32 cellular contexts compared by ENCODE assay signal in the genomic region with DNA sequence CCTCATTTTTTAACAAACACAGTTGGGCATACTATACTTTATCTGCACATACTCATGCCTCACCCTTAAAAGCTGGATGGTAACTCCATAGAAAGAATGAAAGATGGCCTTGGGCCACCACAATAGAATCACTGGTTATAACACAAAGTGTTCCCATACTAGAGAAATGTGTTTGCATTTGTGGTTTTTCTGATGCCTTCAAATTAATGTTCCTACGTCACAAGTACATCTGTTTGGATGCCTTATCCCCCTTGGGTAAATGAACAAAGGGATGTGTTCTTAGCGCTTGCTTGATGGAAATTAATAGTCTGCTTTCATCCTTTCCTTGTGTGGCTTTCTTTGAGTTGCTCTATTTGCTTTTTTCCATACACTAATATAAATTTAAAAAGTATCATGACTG.
DNase-seq lines count a peak whose midpoint lies in the region; ATAC-seq, FAIRE-seq and TF ChIP-seq lines count a peak whose summit lies in the region.
"Had no signal": no experiment of that assay in that cellular context is flagged by ENCODE, and none has a peak within 500 bp of the region (broad histone marks: within the 10 kb centered on the region; RNA-seq: fewer than 3 reads in every experiment).

No MANE protein-coding gene starts in this region.

- POLR2A ChIA-PET in naive thymus-derived CD8-positive, alpha-beta T cell (lab: Charles Lee), result no interaction called here

- H3K36me3 Mint-ChIP-seq in naive thymus-derived CD8-positive, alpha-beta T cell, result no peaks in the 10 kb centered on the region
- H3K36me3 Mint-ChIP-seq: activated naive CD8-positive, alpha-beta T cell had no signal

- intact Hi-C loops in kidney (cut with DNase I), result no loop called here

- FAIRE-seq in kidney (lab: Jason Lieb, UNC), result no peak
- FAIRE-seq: endometrium had no signal

- no peaks in the 10 kb centered on the region for H3K27me3 Mint-ChIP-seq in naive thymus-derived CD8-positive, alpha-beta T cell
- H3K27me3 Mint-ChIP-seq: activated naive CD8-positive, alpha-beta T cell; central memory CD8-positive, alpha-beta T cell; dendritic cell treated with granulocyte-macrophage colony-stimulating factor and Interleukin-4, amounts not matched to agents 40 ng/mL and 50 ng/mL, for 4 days; stimulated activated naive CD8-positive, alpha-beta T cell treated with anti-CD3 and anti-CD28 coated beads, Interleukin-15, Interleukin-2, amounts not matched to agents 100 ng/mL and 50 ng/mL, for 24 hours; T-helper 17 cell had no signal

- H3K36me3 ChIP-seq in kidney (ENCODE audit: control insufficient read depth in 1 of 2, insufficient read depth in 2 of 2, low read length in 2 of 2), result no peaks in the 10 kb centered on the region
- H3K36me3 ChIP-seq: vagina had no signal

- TF ChIP-seq CTCF in AG10803 (conservative IDR thresholded peaks at IDR 0.05; ENCODE audit: low read length), result no peak
- TF ChIP-seq CTCF in fibroblast of mammary gland (conservative IDR thresholded peaks at IDR 0.05; ENCODE audit: control insufficient read depth, insufficient read depth, low read depth, low read length), result no peak
- no peak for TF ChIP-seq CTCF in kidney (IDR thresholded peaks at IDR 0.05; ENCODE audit: borderline replicate concordance, extremely low read depth, insufficient read depth)

- H3K4me3 ChIP-seq in AG10803 (ENCODE audit: low read length) (no peak overlapping the region), fibroblast of mammary gland (ENCODE audit: control insufficient read depth, low read depth, low read length) (no peak overlapping the region), kidney (ENCODE audit: low read length in 2 of 2) (no peak overlapping the region)
- H3K4me3 ChIP-seq: GM23248, psoas muscle, skin epidermis, vagina had no signal

- H3K27ac ChIP-seq in kidney (ENCODE audit: low read depth in 2 of 2, low read length in 2 of 2), result no peak overlapping the region
- H3K27ac ChIP-seq: GM23248, HL-60, neutrophil, psoas muscle, skin epidermis, vagina had no signal

- no peaks in the 10 kb centered on the region for H3K4me1 ChIP-seq in kidney (ENCODE audit: control insufficient read depth in 1 of 2, insufficient read depth in 1 of 2, low read depth in 1 of 2, low read length in 2 of 2)
- H3K4me1 ChIP-seq: psoas muscle, vagina had no signal

- no peak overlapping the region for H3K4me3 Mint-ChIP-seq in naive thymus-derived CD8-positive, alpha-beta T cell
- H3K4me3 Mint-ChIP-seq: activated CD8-positive, alpha-beta T cell treated with anti-CD3 and anti-CD28 coated beads, Interleukin-2, amount 10 ng/mL, durations not matched to agents 7 days and 5 days; activated naive CD8-positive, alpha-beta T cell; CD14-positive monocyte; central memory CD8-positive, alpha-beta T cell; dendritic cell treated with granulocyte-macrophage colony-stimulating factor and Interleukin-4, amounts not matched to agents 40 ng/mL and 50 ng/mL, for 4 days; HFFc6; stimulated activated naive CD8-positive, alpha-beta T cell treated with anti-CD3 and anti-CD28 coated beads, Interleukin-15, Interleukin-2, amounts not matched to agents 100 ng/mL and 50 ng/mL, for 24 hours; T-helper 17 cell had no signal

- no peak overlapping the region for H3K27ac Mint-ChIP-seq in naive thymus-derived CD8-positive, alpha-beta T cell
- H3K27ac Mint-ChIP-seq: activated CD8-positive, alpha-beta T cell treated with anti-CD3 and anti-CD28 coated beads, Interleukin-2, amount 10 ng/mL, durations not matched to agents 7 days and 5 days; activated naive CD8-positive, alpha-beta T cell; dendritic cell treated with granulocyte-macrophage colony-stimulating factor and Interleukin-4, amounts not matched to agents 40 ng/mL and 50 ng/mL, for 4 days; HFFc6; stimulated activated naive CD8-positive, alpha-beta T cell treated with anti-CD3 and anti-CD28 coated beads, Interleukin-15, Interleukin-2, amounts not matched to agents 100 ng/mL and 50 ng/mL, for 24 hours; T-helper 17 cell had no signal

- no peak overlapping the region for H3K9ac ChIP-seq in kidney (ENCODE audit: low read length in 2 of 2)
- H3K9ac ChIP-seq: GM23248 had no signal

- no peaks in the 10 kb centered on the region for H3K4me1 Mint-ChIP-seq in naive thymus-derived CD8-positive, alpha-beta T cell
- H3K4me1 Mint-ChIP-seq: central memory CD8-positive, alpha-beta T cell; T-helper 17 cell had no signal

- no peaks in the 10 kb centered on the region for H3K9me3 ChIP-seq in kidney (ENCODE audit: control insufficient read depth in 1 of 2, low read length in 2 of 2)
- H3K9me3 ChIP-seq: neutrophil, psoas muscle, vagina had no signal

- H3K9me3 Mint-ChIP-seq in naive thymus-derived CD8-positive, alpha-beta T cell, result peaks cover 0 to 11% (median 3%) of the 10 kb centered on the region in 9 donors
- H3K9me3 Mint-ChIP-seq: dendritic cell treated with granulocyte-macrophage colony-stimulating factor and Interleukin-4, amounts not matched to agents 40 ng/mL and 50 ng/mL, for 4 days; HFFc6; stimulated activated naive CD8-positive, alpha-beta T cell treated with anti-CD3 and anti-CD28 coated beads, Interleukin-15, Interleukin-2, amounts not matched to agents 100 ng/mL and 50 ng/mL, for 24 hours had no signal

- peak; percentile 1 for DNase-seq in AG10803 (ENCODE audit: low read depth)
- DNase-seq in RPMI7951 (ENCODE audit: low read depth), result peak; percentile 83
- DNase-seq in fibroblast of mammary gland (ENCODE audit: low read depth), result peak; percentile 48
- DNase-seq in non-pigmented ciliary epithelial cell (ENCODE audit: low read depth), result peak; percentile 26
- DNase-seq in C1 segment of cervical spinal cord (lab: John Stamatoyannopoulos, UW), result no peak
- DNase-seq in naive thymus-derived CD8-positive, alpha-beta T cell, result no peak
- no peak for DNase-seq in kidney
- DNase-seq: activated CD8-positive, alpha-beta T cell treated with anti-CD3 and anti-CD28 coated beads, Interleukin-2, amount 10 ng/mL, durations not matched to agents 7 days and 5 days; aorta; Calu3; DND-41; GM23248; head of caudate nucleus; HFFc6; NCI-H1436; NCI-H2081 treated with DMSO at 0.1 percent for 48 hours; NCI-H446; NCI-H82; psoas muscle; T-helper 17 cell had no signal

- ATAC-seq in HG02870 (IDR thresholded peaks at IDR 0.05; ENCODE audit: unreplicated experiment), result no peak
- ATAC-seq in naive thymus-derived CD8-positive, alpha-beta T cell, result no peak
- ATAC-seq: activated CD8-positive, alpha-beta T cell treated with anti-CD3 and anti-CD28 coated beads, Interleukin-2, amount 10 ng/mL, durations not matched to agents 7 days and 5 days; psoas muscle; SK-N-SH treated with all-trans-retinoic acid at 6 μM for 48 hours; T-helper 17 cell had no signal

Comparison
In these comparisons a context has a peak if more than half of its experiments do, and no peak if none do; other contexts are left out.
1. DNase-seq: peak in AG10803 (single experiment), RPMI7951 (single experiment), fibroblast of mammary gland (single experiment) and non-pigmented ciliary epithelial cell (single experiment); none in C1 segment of cervical spinal cord (0 of 14), naive thymus-derived CD8-positive, alpha-beta T cell (0 of 10) and kidney (single experiment).